Comparison of ENCODE assay signal across 35 cellular contexts in genomic region chr9:38733503-38733902, GRCh38. TPM values are rescaled to one million over a fixed set of nuclear protein-coding genes. Genes with fewer than 3 reads are reported as not detected.
"Had no signal": no experiment of that assay in that cellular context is flagged by ENCODE, and none has a peak within 500 bp of the region (broad histone marks: within the 10 kb centered on the region; RNA-seq: fewer than 3 reads in every experiment).

No MANE protein-coding gene starts in this region.

- H3K4me3 ChIP-seq: left ventricle myocardium inferior, lung, mucosa of descending colon, ovary, right atrium auricular region, right lobe of liver, smooth muscle cell, stomach, thyroid gland, transverse colon, upper lobe of left lung, vagina had no signal

- H3K27me3 ChIP-seq: ovary, right atrium auricular region, right lobe of liver, testis, thyroid gland, transverse colon, upper lobe of left lung, vagina had no signal

- H3K36me3 ChIP-seq: left ventricle myocardium inferior, neutrophil, ovary, right atrium auricular region, right lobe of liver, stomach, thyroid gland, transverse colon, upper lobe of left lung, vagina had no signal

- DNase-seq: hypothalamus; immature natural killer cell; kidney; left colon; left ventricle myocardium inferior; mesendoderm; midbrain; mucosa of descending colon; naive thymus-derived CD4-positive, alpha-beta T cell; ovary; right lobe of liver; stimulated activated CD4-positive, alpha-beta T cell treated with anti-CD3 and anti-CD28 coated beads, Interleukin-1b, Interleukin-23, amount 100 ng/mL, for 48 hours; stimulated activated CD4-positive, alpha-beta T cell treated with anti-CD3 and anti-CD28 coated beads, Interleukin-2, amount 100 ng/mL, for 48 hours; stimulated activated CD4-positive, alpha-beta T cell treated with anti-CD3 and anti-CD28 coated beads, Interleukin-4, amount 100 ng/mL, for 4 hours; stimulated activated CD8-positive, alpha-beta memory T cell treated with anti-CD3 and anti-CD28 coated beads, Interleukin-4, amount 100 ng/mL, for 48 hours; stimulated activated naive CD8-positive, alpha-beta T cell treated with anti-CD3 and anti-CD28 coated beads, Interleukin-15, Interleukin-2, amounts not matched to agents 100 U/mL and 50 U/mL, for 24 hours; stomach; testis; transverse colon; upper lobe of left lung had no signal

RNA-seq across cellular contexts. Expression of gene FAM240B, which starts 13.6 kb away (rescaled TPM):
- total RNA-seq: kidney; left colon; left ventricle myocardium inferior; lower leg skin; lung; mucosa of descending colon; myocyte; naive thymus-derived CD4-positive, alpha-beta T cell; neural crest cell; omental fat pad; ovary; progenitor cell of endocrine pancreas; pulmonary artery endothelial cell; renal cortical epithelial cell; right atrium auricular region; right lobe of liver; skeletal muscle tissue; smooth muscle cell; stomach; thyroid gland; transverse colon; upper lobe of left lung; urinary bladder; vagina had no signal
